Comparison of ENCODE assay signal across 31 cellular contexts in the genomic region with DNA sequence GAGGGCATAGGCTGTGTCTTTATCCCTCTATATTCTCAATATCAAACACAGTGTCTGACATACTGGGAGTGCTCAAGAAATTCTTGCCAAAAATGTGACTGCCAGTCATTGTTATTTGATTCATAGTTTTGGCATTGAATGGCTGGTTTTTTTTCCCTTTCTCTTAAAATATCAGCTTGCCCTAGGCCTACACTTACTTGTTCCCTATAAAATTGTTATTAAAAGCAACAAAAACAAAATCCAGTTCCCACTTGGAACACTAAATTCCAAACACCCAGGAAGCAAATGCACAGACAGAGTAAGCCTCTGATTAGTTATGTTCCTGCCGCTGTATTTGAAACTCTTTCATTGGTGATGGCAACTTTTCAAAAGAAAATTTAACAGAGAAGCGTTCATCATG.
"Had no signal": no experiment of that assay in that cellular context is flagged by ENCODE, and none has a peak within 500 bp of the region (broad histone marks: within the 10 kb centered on the region; RNA-seq: fewer than 3 reads in every experiment).

No MANE protein-coding gene starts in this region.

- H3K4me3 Mint-ChIP-seq: activated CD4-positive, alpha-beta memory T cell treated with anti-CD3 and anti-CD28 coated beads for 36 hours; activated CD4-positive, alpha-beta T cell treated with anti-CD3 and anti-CD28 coated beads for 36 hours; activated CD4-positive, alpha-beta T cell treated with anti-CD3 and anti-CD28 coated beads, Interleukin-2, amount 10 ng/mL, durations not matched to agents 24 days and 14 days; activated naive CD8-positive, alpha-beta T cell; activated T-cell treated with anti-CD3 and anti-CD28 coated beads, Interleukin-2, amount 50 U/mL, for 24 hours; activated T-cell treated with anti-CD3 and anti-CD28 coated beads, Interleukin-2, amount 50 U/mL, for 72 hours; brain; T-cell; T-helper 17 cell; T-helper 2 cell treated with Interferon-gamma antibody and Interleukin-4, amounts not matched to agents 5 μg/mL and 100 μg/mL, for 36 hours had no signal

- H3K36me3 ChIP-seq: breast epithelium, cardiac muscle cell, colonic mucosa, gastrocnemius medialis, heart left ventricle had no signal

- H3K9me3 Mint-ChIP-seq: activated CD4-positive, alpha-beta memory T cell treated with anti-CD3 and anti-CD28 coated beads for 36 hours; activated CD4-positive, alpha-beta T cell treated with anti-CD3 and anti-CD28 coated beads, Interleukin-2, amount 10 ng/mL, durations not matched to agents 24 days and 14 days; activated T-cell treated with anti-CD3 and anti-CD28 coated beads, Interleukin-2, amount 50 U/mL, for 24 hours; activated T-cell treated with anti-CD3 and anti-CD28 coated beads, Interleukin-2, amount 50 U/mL, for 72 hours; brain; T-cell; T-helper 2 cell treated with Interferon-gamma antibody and Interleukin-4, amounts not matched to agents 5 μg/mL and 100 μg/mL, for 36 hours had no signal

- H3K9me3 ChIP-seq: breast epithelium, colonic mucosa, gastrocnemius medialis, heart left ventricle had no signal

- H3K27ac Mint-ChIP-seq: activated CD4-positive, alpha-beta memory T cell treated with anti-CD3 and anti-CD28 coated beads for 36 hours; activated CD4-positive, alpha-beta T cell treated with anti-CD3 and anti-CD28 coated beads for 36 hours; activated CD4-positive, alpha-beta T cell treated with anti-CD3 and anti-CD28 coated beads, Interleukin-2, amount 10 ng/mL, durations not matched to agents 24 days and 14 days; activated naive CD8-positive, alpha-beta T cell; activated T-cell treated with anti-CD3 and anti-CD28 coated beads, Interleukin-2, amount 50 U/mL, for 24 hours; activated T-cell treated with anti-CD3 and anti-CD28 coated beads, Interleukin-2, amount 50 U/mL, for 72 hours; brain; T-cell; T-helper 17 cell; T-helper 2 cell treated with Interferon-gamma antibody and Interleukin-4, amounts not matched to agents 5 μg/mL and 100 μg/mL, for 36 hours had no signal

- H3K36me3 Mint-ChIP-seq: activated CD4-positive, alpha-beta memory T cell treated with anti-CD3 and anti-CD28 coated beads for 36 hours; activated naive CD8-positive, alpha-beta T cell; brain; T-cell had no signal

- DNase-seq: activated CD4-positive, alpha-beta memory T cell treated with anti-CD3 and anti-CD28 coated beads for 36 hours; activated CD4-positive, alpha-beta T cell treated with anti-CD3 and anti-CD28 coated beads for 36 hours; activated CD4-positive, alpha-beta T cell treated with anti-CD3 and anti-CD28 coated beads, Interleukin-2, amount 10 ng/mL, durations not matched to agents 24 days and 14 days; activated CD4-positive, CD25-positive, alpha-beta regulatory T cell; activated CD4-positive, CD25-positive, alpha-beta regulatory T cell treated with anti-CD3 and anti-CD28 coated beads, Interleukin-2, amount 50 U/mL, for 72 hours; activated CD8-positive, alpha-beta memory T cell treated with anti-CD3 and anti-CD28 coated beads, Interleukin-2, amount 50 U/mL, for 48 hours; activated gamma-delta T cell; activated naive CD4-positive, alpha-beta T cell treated with anti-CD3 and anti-CD28 coated beads, Interleukin-2, amount 50 U/mL, for 16 hours; activated naive CD4-positive, alpha-beta T cell treated with Interleukin-2 at 50 U/mL for 16 hours; activated T-cell treated with anti-CD3 and anti-CD28 coated beads for 4 hours; activated T-cell treated with anti-CD3 and anti-CD28 coated beads, Interleukin-2, amount 50 U/mL, for 24 hours; activated T-cell treated with anti-CD3 and anti-CD28 coated beads, Interleukin-2, amount 50 U/mL, for 72 hours; amygdala; aorta; central memory CD4-positive, alpha-beta T cell; cerebellar nuclear complex; colonic mucosa; effector CD8-positive, alpha-beta T cell; foreskin fibroblast; gastrocnemius medialis; glutamatergic neuron; heart left ventricle; T-cell; T-helper 17 cell; T1000 had no signal

- H3K27ac ChIP-seq: breast epithelium, cardiac muscle cell, colonic mucosa, gastrocnemius medialis, heart left ventricle had no signal

- H3K27me3 Mint-ChIP-seq: activated CD4-positive, alpha-beta T cell treated with anti-CD3 and anti-CD28 coated beads, Interleukin-2, amount 10 ng/mL, durations not matched to agents 24 days and 14 days had no signal

- H3K4me3 ChIP-seq: breast epithelium, cardiac muscle cell, colonic mucosa, gastrocnemius medialis, heart left ventricle had no signal

- H3K4me1 ChIP-seq: breast epithelium, colonic mucosa, gastrocnemius medialis, heart left ventricle had no signal

- H3K27me3 ChIP-seq: breast epithelium, cardiac muscle cell, colonic mucosa had no signal

- H3K4me1 Mint-ChIP-seq: activated CD4-positive, alpha-beta T cell treated with anti-CD3 and anti-CD28 coated beads for 36 hours; activated CD4-positive, alpha-beta T cell treated with anti-CD3 and anti-CD28 coated beads, Interleukin-2, amount 10 ng/mL, durations not matched to agents 24 days and 14 days; T-cell; T-helper 17 cell had no signal

- ATAC-seq: activated CD4-positive, alpha-beta T cell treated with anti-CD3 and anti-CD28 coated beads for 36 hours; activated T-cell treated with anti-CD3 and anti-CD28 coated beads, Interleukin-2, amount 50 U/mL, for 72 hours; esophagus mucosa; gastrocnemius medialis; heart left ventricle; T-cell; T-helper 17 cell had no signal
